ENCODE assay signal across 8 cellular contexts in the genomic region with DNA sequence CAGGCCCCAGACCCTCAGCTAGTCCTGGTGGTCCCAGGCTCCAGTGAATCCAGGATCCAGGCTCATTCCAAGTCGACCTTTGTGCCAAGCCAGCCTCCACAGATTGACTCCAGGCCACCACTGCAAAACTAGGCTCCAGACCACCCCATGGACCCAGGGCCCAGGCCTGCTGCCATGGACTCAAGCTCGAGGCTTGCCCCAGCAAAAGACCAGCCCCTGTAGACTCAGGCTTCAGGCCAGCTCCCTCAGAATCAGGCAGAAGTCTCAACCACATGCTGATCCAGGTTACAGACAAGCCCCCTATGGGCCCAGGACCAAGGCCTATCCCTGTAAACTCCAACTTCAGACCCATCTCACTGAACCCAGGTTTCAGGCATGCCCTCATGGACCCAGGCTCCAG.
"Had no signal": no experiment of that assay in that cellular context is flagged by ENCODE, and none has a peak within 500 bp of the region (broad histone marks: within the 10 kb centered on the region; RNA-seq: fewer than 3 reads in every experiment).

No MANE protein-coding gene starts in this region.

- FAIRE-seq: G401.6, GM12878, GM12891, GM12892, GM18507, GM19239 had no signal

- H3K4me3 ChIP-seq: GM12878 had no signal

- ATAC-seq: GM12878 had no signal

- DNase-seq: GDM1, GF-D8 had no signal
